9 cellular contexts compared by ENCODE assay signal in the genomic region with DNA sequence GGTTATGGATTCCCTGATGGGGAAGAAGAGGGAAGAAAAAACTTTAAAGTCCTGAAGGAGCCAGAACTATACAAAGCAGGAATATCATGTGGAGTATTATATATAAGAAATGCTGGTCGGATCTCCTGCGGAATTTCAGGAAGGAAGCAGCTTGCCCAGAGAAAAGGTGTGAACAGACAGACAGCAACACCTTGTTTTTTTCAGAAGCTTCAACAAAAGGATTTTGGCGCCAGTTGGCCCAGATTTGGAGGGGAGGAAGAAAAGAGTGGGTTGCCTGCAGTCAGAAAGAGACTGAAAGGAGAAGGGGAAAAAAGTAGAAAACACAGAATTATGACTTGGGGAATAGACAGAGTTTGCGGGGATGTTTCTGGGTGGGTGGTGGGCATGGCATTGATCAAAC. TPM values are rescaled to one million over a fixed set of nuclear protein-coding genes. Genes with fewer than 3 reads are reported as not detected.
"Had no signal": no experiment of that assay in that cellular context is flagged by ENCODE, and none has a peak within 500 bp of the region (broad histone marks: within the 10 kb centered on the region; RNA-seq: fewer than 3 reads in every experiment).

No MANE protein-coding gene starts in this region.

- H3K9me3 Mint-ChIP-seq: GM23338, H9 had no signal

- H3K27ac Mint-ChIP-seq: GM23338 had no signal

- FAIRE-seq: H1, H54, HTR-8/SVneo, K562 had no signal

- ATAC-seq: GM23338, K562 had no signal

- DNase-seq: H9, HCEC 1CT, IMR-90 had no signal

- H3K4me3 Mint-ChIP-seq: GM23338, H9 had no signal

RNA-seq across cellular contexts. Expression of a gene that starts 45.2 kb away (rescaled TPM):
- total RNA-seq: HT-29, IMR-90, K562 had no signal
